Comparison of ENCODE assay signal across 8 cellular contexts in the genomic region with DNA sequence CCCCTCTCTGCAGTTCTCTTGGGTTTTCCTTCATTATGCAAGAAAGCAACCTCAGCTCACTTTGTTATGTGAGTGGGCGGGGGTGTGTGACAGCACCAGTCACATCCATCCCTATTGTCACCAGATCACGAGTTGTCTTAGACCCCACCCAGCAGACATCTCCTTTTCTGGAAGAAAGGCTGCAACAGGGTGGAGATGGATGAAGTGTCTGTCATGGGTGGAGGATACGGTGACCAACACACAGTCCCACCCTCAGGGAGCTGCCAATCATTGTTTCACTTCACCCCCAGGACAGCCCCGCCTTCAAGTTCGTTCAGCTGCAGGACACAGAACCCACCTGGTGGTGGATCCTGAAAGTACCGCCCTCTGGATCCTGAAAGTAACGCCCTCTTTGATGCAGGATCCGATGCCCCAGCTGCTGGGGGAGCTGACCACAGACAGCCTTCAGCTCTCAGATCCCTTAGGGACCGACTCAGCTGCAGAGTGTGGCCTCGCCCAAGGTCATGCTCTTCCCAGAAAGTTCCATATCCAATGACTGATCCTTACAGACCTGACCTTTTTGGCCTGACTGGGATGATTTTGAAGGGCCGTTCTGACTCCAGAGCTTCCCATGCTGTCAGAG.
DNase-seq lines count a peak whose midpoint lies in the region; ATAC-seq, FAIRE-seq and TF ChIP-seq lines count a peak whose summit lies in the region.

No MANE protein-coding gene starts in this region.

- H3K27ac ChIP-seq in neural cell (ENCODE audit: low read length): no peak overlapping the region

- no peak for TF ChIP-seq EP300 in neural cell (conservative IDR thresholded peaks at IDR 0.05; ENCODE audit: poor library complexity, severe bottlenecking)

- ATAC-seq in GM18520 (IDR thresholded peaks at IDR 0.05; ENCODE audit: unreplicated experiment): no peak
- ATAC-seq in T-cell (replicated peaks in 1 of 4): no peak

- H3K27me3 Mint-ChIP-seq in T-cell: no peaks in the 10 kb centered on the region

- no peaks in the 10 kb centered on the region for H3K79me2 ChIP-seq in neural cell (replicated peaks; ENCODE audit: insufficient read depth, low read length)

- peaks cover 1 to 3% (median 2%) of the 10 kb centered on the region in 3 donors for H3K4me1 Mint-ChIP-seq in T-cell

- no peaks in the 10 kb centered on the region for H3K9me2 ChIP-seq in neural cell (ENCODE audit: insufficient read depth, low read length)

- FAIRE-seq in GM19239 (lab: Jason Lieb, UNC): peak; percentile 39
- FAIRE-seq in bronchial epithelial cell (lab: Jason Lieb, UNC): peak; percentile 50

- no peak overlapping the region for H3K27ac Mint-ChIP-seq in T-cell

- H3K9me3 Mint-ChIP-seq in T-cell: no peaks in the 10 kb centered on the region

- POLR2A ChIA-PET in T-cell (lab: Charles Lee): no interaction called here

- TF ChIP-seq CTCF in bronchial epithelial cell (IDR thresholded peaks at IDR 0.05; ENCODE audit: insufficient read depth, low read length, severe bottlenecking) (peak; percentile 5), neural cell (IDR thresholded peaks at IDR 0.05; ENCODE audit: poor library complexity, severe bottlenecking) (peak; percentile 19)

- no peaks in the 10 kb centered on the region for H3K36me3 ChIP-seq in bronchial epithelial cell (ENCODE audit: control insufficient read depth, insufficient read depth, low read length)
- no peaks in the 10 kb centered on the region for H3K36me3 ChIP-seq in neural cell (ENCODE audit: insufficient read depth, low read length)

- no peaks in the 10 kb centered on the region for H3F3A ChIP-seq in neural cell (ENCODE audit: insufficient read depth, low read length, poor library complexity, severe bottlenecking)

- CTCF ChIA-PET in T-cell (lab: Charles Lee): interaction anchor here in 1 of 2 donors (0.6 kb wide), 1 partner anchor 332 kb away, joined by 3 read pairs; no protein-coding TSS in a partner anchor

- no peak for TF ChIP-seq RAD21 in neural cell (conservative IDR thresholded peaks at IDR 0.05)

- no peak overlapping the region for H2AFZ ChIP-seq in neural cell (ENCODE audit: low read depth, low read length)

- DNase-seq in AG20443 (ENCODE audit: low spot score): peak; percentile 24
- peak; percentile 22 for DNase-seq in GM19239 (ENCODE audit: insufficient read length, low spot score)
- peak; percentile 17 for DNase-seq in MV-4-11 (lab: John Stamatoyannopoulos, UW)
- DNase-seq in bronchial epithelial cell (ENCODE audit: low read depth): no peak
- DNase-seq in T-cell: no peak
- DNase-seq in amniotic stem cell (lab: John Stamatoyannopoulos, UW): no peak

- H3K9me3 ChIP-seq in neural cell (ENCODE audit: low read length): no peaks in the 10 kb centered on the region

- no peak overlapping the region for H3K9ac ChIP-seq in neural cell (ENCODE audit: low read length)

- no peak overlapping the region for H3K4me3 ChIP-seq in bronchial epithelial cell (ENCODE audit: low read depth, low read length)
- no peak overlapping the region for H3K4me3 ChIP-seq in neural cell (ENCODE audit: low read length)

- no peak overlapping the region for H3K4me2 ChIP-seq in neural cell (ENCODE audit: low read length)

- H4K20me1 ChIP-seq in neural cell (ENCODE audit: insufficient read depth): no peaks in the 10 kb centered on the region

- no peaks in the 10 kb centered on the region for H3K27me3 ChIP-seq in bronchial epithelial cell (ENCODE audit: control insufficient read depth, insufficient read depth, low read length)
- no peaks in the 10 kb centered on the region for H3K27me3 ChIP-seq in neural cell (ENCODE audit: insufficient read depth, low read depth, low read length)

- no peaks in the 10 kb centered on the region for H3K36me3 Mint-ChIP-seq in T-cell

- H3K4me3 Mint-ChIP-seq in T-cell: no peak overlapping the region

TF ChIP-seq in neural cell, 6 proteins besides CTCF, POLR2A, EP300 and RAD21:
- no peak for TF ChIP-seq MXI1 (conservative IDR thresholded peaks at IDR 0.05; ENCODE audit: poor library complexity, severe bottlenecking)
- no peak for TF ChIP-seq EZH2 (IDR thresholded peaks at IDR 0.05; ENCODE audit: borderline replicate concordance, insufficient read depth, low read length, poor library complexity, severe bottlenecking)
- TF ChIP-seq, protein P1, sequence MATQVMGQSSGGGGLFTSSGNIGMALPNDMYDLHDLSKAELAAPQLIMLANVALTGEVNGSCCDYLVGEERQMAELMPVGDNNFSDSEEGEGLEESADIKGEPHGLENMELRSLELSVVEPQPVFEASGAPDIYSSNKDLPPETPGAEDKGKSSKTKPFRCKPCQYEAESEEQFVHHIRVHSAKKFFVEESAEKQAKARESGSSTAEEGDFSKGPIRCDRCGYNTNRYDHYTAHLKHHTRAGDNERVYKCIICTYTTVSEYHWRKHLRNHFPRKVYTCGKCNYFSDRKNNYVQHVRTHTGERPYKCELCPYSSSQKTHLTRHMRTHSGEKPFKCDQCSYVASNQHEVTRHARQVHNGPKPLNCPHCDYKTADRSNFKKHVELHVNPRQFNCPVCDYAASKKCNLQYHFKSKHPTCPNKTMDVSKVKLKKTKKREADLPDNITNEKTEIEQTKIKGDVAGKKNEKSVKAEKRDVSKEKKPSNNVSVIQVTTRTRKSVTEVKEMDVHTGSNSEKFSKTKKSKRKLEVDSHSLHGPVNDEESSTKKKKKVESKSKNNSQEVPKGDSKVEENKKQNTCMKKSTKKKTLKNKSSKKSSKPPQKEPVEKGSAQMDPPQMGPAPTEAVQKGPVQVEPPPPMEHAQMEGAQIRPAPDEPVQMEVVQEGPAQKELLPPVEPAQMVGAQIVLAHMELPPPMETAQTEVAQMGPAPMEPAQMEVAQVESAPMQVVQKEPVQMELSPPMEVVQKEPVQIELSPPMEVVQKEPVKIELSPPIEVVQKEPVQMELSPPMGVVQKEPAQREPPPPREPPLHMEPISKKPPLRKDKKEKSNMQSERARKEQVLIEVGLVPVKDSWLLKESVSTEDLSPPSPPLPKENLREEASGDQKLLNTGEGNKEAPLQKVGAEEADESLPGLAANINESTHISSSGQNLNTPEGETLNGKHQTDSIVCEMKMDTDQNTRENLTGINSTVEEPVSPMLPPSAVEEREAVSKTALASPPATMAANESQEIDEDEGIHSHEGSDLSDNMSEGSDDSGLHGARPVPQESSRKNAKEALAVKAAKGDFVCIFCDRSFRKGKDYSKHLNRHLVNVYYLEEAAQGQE (IDR thresholded peaks at IDR 0.05; ENCODE audit: borderline replicate concordance): no peak
- TF ChIP-seq POLR2AphosphoS5 (IDR thresholded peaks at IDR 0.05): no peak
- TF ChIP-seq SMC3 (conservative IDR thresholded peaks at IDR 0.05; ENCODE audit: poor library complexity): no peak
- no peak for TF ChIP-seq TAF1 (IDR thresholded peaks at IDR 0.05; ENCODE audit: low read depth)

Comparison
In these comparisons a context has a peak if more than half of its experiments do, and no peak if none do; other contexts are left out.
1. DNase-seq: peak in AG20443 (single experiment), GM19239 (single experiment) and MV-4-11 (single experiment); none in bronchial epithelial cell (single experiment), T-cell (0 of 34) and amniotic stem cell (single experiment).